Comparison of ENCODE assay signal across 28 cellular contexts in genomic region chr15:23853291-23853690, GRCh38.
"Had no signal": no experiment of that assay in that cellular context is flagged by ENCODE, and none has a peak within 500 bp of the region (broad histone marks: within the 10 kb centered on the region; RNA-seq: fewer than 3 reads in every experiment).

No MANE protein-coding gene starts in this region.

- H3K4me1 ChIP-seq: body of pancreas had no signal

- DNase-seq: activated CD4-positive, alpha-beta T cell treated with anti-CD3 and anti-CD28 coated beads, Interleukin-2, amount 10 ng/mL, durations not matched to agents 24 days and 14 days; activated CD4-positive, alpha-beta T cell treated with anti-CD3 and anti-CD28 coated beads, Interleukin-2, amount 50 U/mL, for 4 hours; activated CD8-positive, alpha-beta T cell treated with anti-CD3 and anti-CD28 coated beads for 36 hours; activated gamma-delta T cell; activated naive CD4-positive, alpha-beta T cell treated with Interleukin-2 at 50 U/mL for 16 hours; activated naive CD8-positive, alpha-beta T cell treated with anti-CD3 and anti-CD28 coated beads, Interleukin-2, amount 10 ng/mL, durations not matched to agents 7 days and 5 days; activated T-cell treated with anti-CD3 and anti-CD28 coated beads, Interleukin-2, amount 50 U/mL, for 1 hour; activated T-cell treated with anti-CD3 and anti-CD28 coated beads, Interleukin-2, amount 50 U/mL, for 72 hours; body of pancreas; caudate nucleus; cerebellar nuclear complex; NCI-H1105; NCI-H1417 treated with DMSO at 0.1 percent for 48 hours; NCI-H187 treated with DMSO at 0.1 percent for 48 hours; NCI-H2081 treated with DMSO at 0.1 percent for 48 hours; NCI-H345; NCI-H526; NCI-H748 treated with DMSO at 0.1 percent for 48 hours; PC-9; SIG-M5; SW 1271; T-helper 1 cell; T-helper 2 cell; T1000 had no signal

- H2AFZ ChIP-seq: PC-9 had no signal

- H3K4me3 ChIP-seq: body of pancreas, K562, PC-9 had no signal

- H3K4me2 ChIP-seq: PC-9 had no signal

- H3K9me3 ChIP-seq: body of pancreas had no signal

- H3K27me3 ChIP-seq: body of pancreas had no signal

- ATAC-seq: activated CD8-positive, alpha-beta T cell treated with anti-CD3 and anti-CD28 coated beads for 36 hours; activated T-cell treated with anti-CD3 and anti-CD28 coated beads, Interleukin-2, amount 50 U/mL, for 72 hours; activated T-helper 17 cell treated with anti-CD3 and anti-CD28 coated beads, Interleukin-2, amount 50 U/mL, for 72 hours; body of pancreas; K562; Right ventricle myocardium inferior had no signal

- H3K27ac ChIP-seq: body of pancreas, PC-9, RWPE1 had no signal
